In the genomic region with DNA sequence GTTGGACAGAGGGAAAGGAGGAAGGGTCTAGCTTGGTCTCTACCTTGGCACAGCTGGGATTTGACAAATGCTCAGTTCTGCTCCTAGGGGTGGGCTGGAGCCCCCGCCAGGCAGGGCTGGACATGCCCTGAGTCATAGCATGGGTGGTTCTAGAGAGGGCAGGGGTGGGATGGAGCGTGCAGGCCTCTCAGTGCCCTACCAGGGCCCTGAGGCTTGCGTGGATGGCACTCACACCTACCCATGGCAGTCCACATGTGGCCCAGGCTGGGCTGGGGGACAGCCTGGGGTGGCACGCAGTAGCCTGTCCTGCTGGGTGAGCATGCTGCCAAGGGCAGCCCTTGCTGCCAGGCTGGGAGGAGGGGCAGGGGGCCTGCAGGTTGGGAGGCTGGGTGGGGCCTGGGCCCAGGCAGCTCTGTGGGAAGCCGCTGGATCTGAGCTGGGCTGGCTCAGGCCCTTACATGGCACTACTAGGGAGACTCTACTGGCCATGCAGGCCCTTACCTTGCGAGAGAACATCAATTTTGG, we compare ENCODE assay signal across 34 cellular contexts. TPM values are rescaled to one million over a fixed set of nuclear protein-coding genes. Genes with fewer than 3 reads are reported as not detected.
"Had no signal": no experiment of that assay in that cellular context is flagged by ENCODE, and none has a peak within 500 bp of the region (broad histone marks: within the 10 kb centered on the region; RNA-seq: fewer than 3 reads in every experiment).

No MANE protein-coding gene starts in this region.

- H3K4me1 ChIP-seq: esophagus squamous epithelium, heart right ventricle, left lung, parathyroid adenoma, right atrium auricular region, sigmoid colon, testis, tibial artery had no signal

- H3K27me3 ChIP-seq: left lung, right atrium auricular region, testis had no signal

- H3K27ac Mint-ChIP-seq: mesothelial cell of epicardium, progenitor cell of endocrine pancreas, type B pancreatic cell had no signal

- H3K27me3 Mint-ChIP-seq: type B pancreatic cell had no signal

- H3K9me3 ChIP-seq: esophagus squamous epithelium, heart right ventricle, left lung, mucosa of descending colon, right atrium auricular region, sigmoid colon, testis, tibial artery had no signal

- ATAC-seq: left cardiac atrium, left lung, mucosa of descending colon had no signal

- DNase-seq: dermis blood vessel endothelial cell; effector memory CD4-positive, alpha-beta T cell; esophagus squamous epithelium; foreskin melanocyte; glutamatergic neuron; heart right ventricle; hippocampal formation; left cardiac atrium; mesenchymal stem cell; mucosa of descending colon; naive B cell; sigmoid colon; stimulated activated CD4-positive, alpha-beta T cell treated with anti-CD3 and anti-CD28 coated beads, Interleukin-15, amount 100 ng/mL, for 24 hours; stimulated activated CD4-positive, alpha-beta T cell treated with anti-CD3 and anti-CD28 coated beads, Interleukin-2, amount 100 ng/mL, for 48 hours; stimulated activated naive CD4-positive, alpha-beta T cell; testis; tibial artery had no signal

- FAIRE-seq: endothelial cell of umbilical vein, islet of Langerhans, urothelium cell line had no signal

- H3K4me3 Mint-ChIP-seq: mesothelial cell of epicardium, type B pancreatic cell had no signal

- H3K36me3 Mint-ChIP-seq: naive B cell, type B pancreatic cell had no signal

- H3K4me3 ChIP-seq: coronary artery, esophagus squamous epithelium, heart right ventricle, left lung, mucosa of descending colon, right atrium auricular region, sigmoid colon, testis, tibial artery had no signal

- H2AFZ ChIP-seq: parathyroid adenoma had no signal

- H3K27ac ChIP-seq: coronary artery, esophagus squamous epithelium, heart right ventricle, left lung, parathyroid adenoma, right atrium auricular region, sigmoid colon, testis, tibial artery had no signal

- H3K9me3 Mint-ChIP-seq: mesothelial cell of epicardium, naive B cell, type B pancreatic cell had no signal

- H3K36me3 ChIP-seq: esophagus squamous epithelium, left lung, right atrium auricular region, sigmoid colon, tibial artery had no signal

- H3K9ac ChIP-seq: parathyroid adenoma had no signal

- H3K79me2 ChIP-seq: parathyroid adenoma had no signal

- H3K4me1 Mint-ChIP-seq: mesothelial cell of epicardium, naive B cell had no signal

RNA-seq across cellular contexts. Expression of gene DOC2B, which starts 11.3 kb away (rescaled TPM):
- total RNA-seq: osteoblast had no signal

RNA-seq across cellular contexts. Expression of gene SCGB1C2, which starts 32.8 kb away (rescaled TPM):
- total RNA-seq: dermis blood vessel endothelial cell, endothelial cell of umbilical vein, epithelial cell of proximal tubule, esophagus squamous epithelium, heart right ventricle, kidney epithelial cell, left cardiac atrium, left lung, lower leg skin, lung microvascular endothelial cell, mesothelial cell of epicardium, mucosa of descending colon, osteoblast, progenitor cell of endocrine pancreas, right atrium auricular region, sigmoid colon, skeletal muscle tissue, testis had no signal
- polyA plus RNA-seq: endothelial cell of umbilical vein, heart right ventricle, neural cell, sigmoid colon had no signal
